In the genomic region with DNA sequence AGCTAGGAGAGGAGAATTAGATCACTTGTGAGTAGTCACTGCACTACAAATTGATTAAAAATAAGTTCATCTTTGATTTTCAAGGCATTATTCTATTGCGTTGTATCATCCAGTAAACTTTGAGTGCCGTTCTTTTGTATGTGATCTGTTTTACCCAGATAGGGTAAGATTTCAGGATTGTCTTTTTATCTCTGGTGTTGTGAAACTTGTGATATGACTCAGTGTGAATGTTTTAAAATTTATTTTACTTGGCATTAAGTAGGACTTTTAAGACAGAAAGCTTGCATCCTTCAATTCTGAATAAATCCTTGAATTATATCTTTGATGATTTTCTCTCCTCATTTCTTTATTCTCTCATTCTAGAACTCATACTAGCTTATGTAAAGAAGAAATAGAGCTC, we compare ENCODE assay signal across 15 cellular contexts.
"Had no signal": no experiment of that assay in that cellular context is flagged by ENCODE, and none has a peak within 500 bp of the region (broad histone marks: within the 10 kb centered on the region; RNA-seq: fewer than 3 reads in every experiment).

No MANE protein-coding gene starts in this region.

- H3K27ac Mint-ChIP-seq: activated CD4-positive, alpha-beta memory T cell treated with anti-CD3 and anti-CD28 coated beads for 36 hours; activated naive CD8-positive, alpha-beta T cell treated with anti-CD3 and anti-CD28 coated beads, Interleukin-2, amount 10 ng/mL, durations not matched to agents 7 days and 5 days; endodermal cell had no signal

- ATAC-seq: activated T-cell treated with anti-CD3 and anti-CD28 coated beads, Interleukin-2, amount 50 U/mL, for 4 hours; gastroesophageal sphincter; left ventricle myocardium superior had no signal

- H3K9ac ChIP-seq: parathyroid adenoma had no signal

- H3K36me3 ChIP-seq: gastroesophageal sphincter, spleen, suprapubic skin, upper lobe of left lung had no signal

- H3K27me3 ChIP-seq: gastroesophageal sphincter, spleen, suprapubic skin, upper lobe of left lung had no signal

- DNase-seq: activated CD4-positive, alpha-beta memory T cell treated with anti-CD3 and anti-CD28 coated beads for 36 hours; activated CD4-positive, alpha-beta T cell treated with anti-CD3 and anti-CD28 coated beads for 1 hour; activated naive CD8-positive, alpha-beta T cell treated with anti-CD3 and anti-CD28 coated beads, Interleukin-2, amount 10 ng/mL, durations not matched to agents 7 days and 5 days; activated T-cell treated with anti-CD3 and anti-CD28 coated beads, Interleukin-2, amount 50 U/mL, for 4 hours; central memory CD4-positive, alpha-beta T cell; endodermal cell; left ventricle myocardium superior; spleen; stimulated activated CD4-positive, alpha-beta T cell treated with anti-CD3 and anti-CD28 coated beads, Interleukin-1b, Interleukin-23, amount 100 ng/mL, for 48 hours; stimulated activated naive CD4-positive, alpha-beta T cell; upper lobe of left lung had no signal

- H3K4me1 Mint-ChIP-seq: activated naive CD8-positive, alpha-beta T cell treated with anti-CD3 and anti-CD28 coated beads, Interleukin-2, amount 10 ng/mL, durations not matched to agents 7 days and 5 days; neural crest cell had no signal

- H3K4me3 Mint-ChIP-seq: activated CD4-positive, alpha-beta memory T cell treated with anti-CD3 and anti-CD28 coated beads for 36 hours; activated naive CD8-positive, alpha-beta T cell treated with anti-CD3 and anti-CD28 coated beads, Interleukin-2, amount 10 ng/mL, durations not matched to agents 7 days and 5 days; activated T-cell treated with anti-CD3 and anti-CD28 coated beads, Interleukin-2, amount 50 U/mL, for 4 hours; endodermal cell; neural crest cell had no signal

- H3K4me3 ChIP-seq: gastroesophageal sphincter, spleen, suprapubic skin, upper lobe of left lung had no signal

- H2AFZ ChIP-seq: parathyroid adenoma had no signal

- H3K9me3 ChIP-seq: suprapubic skin had no signal

- H3K79me2 ChIP-seq: parathyroid adenoma had no signal

- H3K27ac ChIP-seq: gastroesophageal sphincter, parathyroid adenoma, spleen, suprapubic skin, upper lobe of left lung had no signal

- H3K27me3 Mint-ChIP-seq: activated CD4-positive, alpha-beta memory T cell treated with anti-CD3 and anti-CD28 coated beads for 36 hours; activated naive CD8-positive, alpha-beta T cell treated with anti-CD3 and anti-CD28 coated beads, Interleukin-2, amount 10 ng/mL, durations not matched to agents 7 days and 5 days had no signal

- H3K4me1 ChIP-seq: gastroesophageal sphincter, parathyroid adenoma, spleen, suprapubic skin, upper lobe of left lung had no signal

- H3K36me3 Mint-ChIP-seq: activated CD4-positive, alpha-beta memory T cell treated with anti-CD3 and anti-CD28 coated beads for 36 hours; activated naive CD8-positive, alpha-beta T cell treated with anti-CD3 and anti-CD28 coated beads, Interleukin-2, amount 10 ng/mL, durations not matched to agents 7 days and 5 days had no signal
